15 cellular contexts compared by ENCODE assay signal in genomic region chr1:6287431-6287886, GRCh38. TPM values are rescaled to one million over a fixed set of nuclear protein-coding genes. Genes with fewer than 3 reads are reported as not detected.
DNase-seq lines count a peak whose midpoint lies in the region; TF ChIP-seq lines count a peak whose summit lies in the region.
"Had no signal": no experiment of that assay in that cellular context is flagged by ENCODE, and none has a peak within 500 bp of the region (broad histone marks: within the 10 kb centered on the region; RNA-seq: fewer than 3 reads in every experiment).

No MANE protein-coding gene starts in this region.

- no peak overlapping the region for H3K4me3 ChIP-seq in brain microvascular endothelial cell (ENCODE audit: low read depth, low read length)
- H3K4me3 ChIP-seq: body of pancreas, sigmoid colon had no signal

- H3K27ac ChIP-seq in layer of hippocampus (ENCODE audit: low read depth, low read length) (peak overlapping the region; percentile 66), brain microvascular endothelial cell (no peak overlapping the region)
- H3K27ac ChIP-seq: body of pancreas, epithelial cell of prostate, sigmoid colon had no signal

- no peaks in the 10 kb centered on the region for H3K36me3 ChIP-seq in brain microvascular endothelial cell (replicated peaks)
- H3K36me3 ChIP-seq: sigmoid colon had no signal

- H3K4me3 Mint-ChIP-seq in brain: peak overlapping the region in 2 of 5 experiments; percentile 48 to 69
- H3K4me3 Mint-ChIP-seq: HFFc6 had no signal

- TF ChIP-seq CTCF in brain (conservative IDR thresholded peaks at IDR 0.05) (no peak), brain microvascular endothelial cell (IDR thresholded peaks at IDR 0.05; ENCODE audit: low read depth, low read length, missing control alignments) (no peak)

- H3K27me3 Mint-ChIP-seq in brain: peaks cover 3% of the 10 kb centered on the region

- DNase-seq in NCI-H2029 treated with DMSO at 0.1 percent for 48 hours (lab: John Stamatoyannopoulos, UW) (peak; percentile 94), superior temporal gyrus (ENCODE audit: extremely low spot score) (peak; percentile 70), NCI-H187 (lab: John Stamatoyannopoulos, UW) (no peak), brain microvascular endothelial cell (no peak)
- no peak for DNase-seq in activated naive CD4-positive, alpha-beta T cell treated with Interleukin-2 at 50 U/mL for 16 hours
- DNase-seq in activated CD4-positive, alpha-beta T cell treated with anti-CD3 and anti-CD28 coated beads, Interleukin-2, amount 50 U/mL, for 4 hours: no peak
- DNase-seq: activated CD4-positive, alpha-beta T cell treated with anti-CD3 and anti-CD28 coated beads for 4 hours; HFFc6; IMR-90; NCI-H1436 treated with DMSO at 0.1 percent for 48 hours; sigmoid colon had no signal

- H3K9me3 Mint-ChIP-seq in brain: no peaks in the 10 kb centered on the region
- H3K9me3 Mint-ChIP-seq: HFFc6 had no signal

- no peaks in the 10 kb centered on the region for H3K27me3 ChIP-seq in layer of hippocampus (ENCODE audit: control insufficient read depth, insufficient read depth, low read length)
- no peaks in the 10 kb centered on the region for H3K27me3 ChIP-seq in brain microvascular endothelial cell (replicated peaks)
- H3K27me3 ChIP-seq: body of pancreas, sigmoid colon had no signal

- H3K27ac Mint-ChIP-seq in brain: peak overlapping the region in 4 of 5 experiments; percentile 87 to 92 (median 90)
- H3K27ac Mint-ChIP-seq: HFFc6 had no signal

- H3K4me1 Mint-ChIP-seq in brain: peaks cover 34% of the 10 kb centered on the region

- H3K36me3 Mint-ChIP-seq in brain: peaks cover 3% of the 10 kb centered on the region

- in situ Hi-C loops in brain microvascular endothelial cell (cut with HindIII; ENCODE audit: low pct_ligation_motif_present, low sequenced_read_pairs): no loop called here

RNA-seq across cellular contexts. Expression of gene GPR153, which starts 26.6 kb away (rescaled TPM):
- 4.4 TPM for polyA plus RNA-seq in brain (ENCODE audit: insufficient read depth, low read depth, low replicate concordance)

RNA-seq across cellular contexts. Expression of gene HES3, which starts 43.5 kb away (rescaled TPM):
- polyA plus RNA-seq in brain (ENCODE audit: insufficient read depth, low read depth, low replicate concordance): not detected
- polyA plus RNA-seq: IMR-90, sigmoid colon had no signal

RNA-seq across cellular contexts. Expression of gene ICMT, which starts 51.7 kb away (rescaled TPM):
- 68.0 TPM for polyA plus RNA-seq in brain (ENCODE audit: insufficient read depth, low read depth, low replicate concordance)

Comparison
In these comparisons a context has a peak if more than half of its experiments do, and no peak if none do; other contexts are left out.
1. DNase-seq: peak in NCI-H2029 treated with DMSO at 0.1 percent for 48 hours (single experiment) and superior temporal gyrus (single experiment); none in activated naive CD4-positive, alpha-beta T cell treated with Interleukin-2 at 50 U/mL for 16 hours (single experiment), activated CD4-positive, alpha-beta T cell treated with anti-CD3 and anti-CD28 coated beads, Interleukin-2, amount 50 U/mL, for 4 hours (0 of 2), NCI-H187 (0 of 2) and brain microvascular endothelial cell (single experiment).